Comparison of ENCODE assay signal across 14 cellular contexts in the genomic region with DNA sequence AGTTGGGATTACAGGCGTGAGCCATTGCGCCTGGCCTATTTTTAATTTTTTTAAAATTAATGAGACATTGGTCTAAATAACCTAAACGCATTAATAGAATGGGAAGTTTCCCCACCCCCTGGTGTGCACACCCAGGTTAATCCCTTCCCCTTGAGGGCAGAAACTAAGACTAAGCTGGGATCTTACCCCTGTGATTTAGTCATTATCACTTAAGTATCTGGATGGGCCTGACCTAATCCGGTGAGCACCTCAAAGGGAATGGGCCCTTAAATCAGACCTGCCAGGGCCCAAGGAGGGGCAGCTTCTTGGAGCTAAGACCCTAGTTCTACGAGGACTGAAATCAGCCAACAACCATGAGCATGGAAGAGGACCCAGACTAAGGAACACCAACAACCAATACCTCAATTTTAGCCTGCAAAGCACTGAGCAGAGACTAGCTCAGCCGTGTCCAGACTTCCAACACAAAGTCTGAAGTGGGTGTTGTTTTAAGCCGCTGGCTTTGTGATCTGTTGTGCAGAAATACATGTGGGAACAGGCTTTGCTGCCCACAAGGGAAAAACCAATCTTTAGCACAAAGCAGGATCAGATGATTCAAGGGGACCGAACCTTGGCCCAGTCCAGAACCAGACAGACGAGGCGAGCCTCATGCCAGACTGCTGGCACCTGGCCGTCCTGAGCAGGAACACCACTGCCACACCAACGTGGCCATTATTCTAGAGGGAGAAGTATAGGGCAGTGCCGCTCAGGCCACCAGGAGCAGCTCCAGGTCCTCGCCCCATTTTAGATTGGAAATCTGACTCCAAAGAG. TPM values are rescaled to one million over a fixed set of nuclear protein-coding genes. Genes with fewer than 3 reads are reported as not detected.
DNase-seq lines count a peak whose midpoint lies in the region; ATAC-seq and TF ChIP-seq lines count a peak whose summit lies in the region.
"Had no signal": no experiment of that assay in that cellular context is flagged by ENCODE, and none has a peak within 500 bp of the region (broad histone marks: within the 10 kb centered on the region; RNA-seq: fewer than 3 reads in every experiment).

No MANE protein-coding gene starts in this region.

- H3K9me3 Mint-ChIP-seq in GM23338 (no peaks in the 10 kb centered on the region; the same call in 2 of the 3 replicates), nephron progenitor cell (no peaks in the 10 kb centered on the region)

- TF ChIP-seq CTCF in GM23338 (conservative IDR thresholded peaks at IDR 0.05; ENCODE audit: low read depth in 2 of 2) (no peak), Panc1 (IDR thresholded peaks at IDR 0.05) (no peak), nephron progenitor cell (IDR thresholded peaks at IDR 0.05) (no peak), gastroesophageal sphincter (IDR thresholded peaks at IDR 0.05) (no peak)

- peaks cover 25% of the 10 kb centered on the region for H3K79me2 ChIP-seq in GM23338 (replicated peaks; ENCODE audit: insufficient read depth)

- H4K20me1 ChIP-seq in GM23338 (replicated peaks; ENCODE audit: insufficient read depth): peaks cover 42% of the 10 kb centered on the region

- in situ Hi-C loops in Panc1 (cut with HindIII; ENCODE audit: low pct_unique_long_range_greater_than_20kb, low sequenced_read_pairs): no loop called here

- POLR2A ChIA-PET in Panc1 (lab: Charles Lee): no interaction called here

- H3K9me2 ChIP-seq in GM23338 (ENCODE audit: insufficient read depth): no peaks in the 10 kb centered on the region

- peaks cover 55% of the 10 kb centered on the region for H3F3A ChIP-seq in GM23338 (replicated peaks; ENCODE audit: low read depth)

- H3K27ac Mint-ChIP-seq in GM23338 (no peak overlapping the region), nephron progenitor cell (peak overlapping the region; percentile 93)

- H3K4me1 Mint-ChIP-seq in GM23338 (peaks cover 15% of the 10 kb centered on the region), nephron progenitor cell (peaks cover 28% of the 10 kb centered on the region)

- H3K27ac ChIP-seq in GM23338 (ENCODE audit: low read depth): peak overlapping the region; percentile 89
- no peak overlapping the region; the same call in 1 of the 2 replicates for H3K27ac ChIP-seq in Panc1 (ENCODE audit: low read length)
- H3K27ac ChIP-seq in gastroesophageal sphincter: no peak overlapping the region
- H3K27ac ChIP-seq: spleen had no signal

- H3K4me3 Mint-ChIP-seq in GM23338: no peak overlapping the region; the same call in 2 of the 3 replicates
- peak overlapping the region; percentile 15 for H3K4me3 Mint-ChIP-seq in nephron progenitor cell

- H3K4me2 ChIP-seq in GM23338: no peak overlapping the region

- BruUV-seq in Panc1 (replicated peaks; lab: Mats Ljungman, UMichigan): no TSS peak

- no peak for TF ChIP-seq POLR2A in gastroesophageal sphincter (IDR thresholded peaks at IDR 0.05)

- peaks cover 11% of the 10 kb centered on the region for H3K4me1 ChIP-seq in GM23338 (ENCODE audit: insufficient read depth)
- peaks cover 19% of the 10 kb centered on the region for H3K4me1 ChIP-seq in Panc1 (ENCODE audit: control insufficient read depth, insufficient read depth, low read length)
- peaks cover 0 to 2% (median 0%) of the 10 kb centered on the region in 3 donors for H3K4me1 ChIP-seq in gastroesophageal sphincter

- no peak for TF ChIP-seq EP300 in gastroesophageal sphincter (IDR thresholded peaks at IDR 0.05)

- no peak overlapping the region for H2AFZ ChIP-seq in GM23338

- CTCF ChIA-PET in Panc1 (lab: Charles Lee): no interaction called here

- H3K9me3 ChIP-seq in Panc1 (ENCODE audit: control insufficient read depth, insufficient read depth, low read depth, low read length): no peaks in the 10 kb centered on the region
- no peaks in the 10 kb centered on the region for H3K9me3 ChIP-seq in gastroesophageal sphincter
- H3K9me3 ChIP-seq: spleen had no signal

- H3K36me3 Mint-ChIP-seq in GM23338 (ENCODE audit: low read depth) (peaks cover 50% of the 10 kb centered on the region), nephron progenitor cell (ENCODE audit: low read depth) (peaks cover 48% of the 10 kb centered on the region)

- intact Hi-C loops in Panc1 (cut with micrococcal nuclease; ENCODE audit: unreplicated experiment): no loop called here

- ATAC-seq in GM23338 (peak; percentile 12; the same call in 1 of the 3 replicates), Panc1 (peak; percentile 20), gastroesophageal sphincter (no peak)

- no peaks in the 10 kb centered on the region for H3K27me3 ChIP-seq in GM23338 (ENCODE audit: insufficient read depth)
- no peaks in the 10 kb centered on the region for H3K27me3 ChIP-seq in Panc1 (ENCODE audit: control insufficient read depth, insufficient read depth, low read length)
- no peaks in the 10 kb centered on the region for H3K27me3 ChIP-seq in gastroesophageal sphincter
- H3K27me3 ChIP-seq: spleen had no signal

- H3K4me3 ChIP-seq in GM23338 (no peak overlapping the region), Panc1 (ENCODE audit: low read depth in 2 of 2, low read length in 2 of 2) (no peak overlapping the region), gastroesophageal sphincter (no peak overlapping the region)
- H3K4me3 ChIP-seq: spleen had no signal

- no peak for DNase-seq in GM23338 (ENCODE audit: low spot score)
- no peak for DNase-seq in Panc1 (ENCODE audit: low read depth, low spot score)
- DNase-seq in nephron progenitor cell: no peak
- no peak for DNase-seq in AML-193 (lab: John Stamatoyannopoulos, UW)
- DNase-seq: cerebellar nuclear complex, COR-L47, NCI-H1417 treated with DMSO at 0.1 percent for 48 hours, NCI-H446, occipital lobe, RPMI8226, spleen, T1000 had no signal

- H3K27me3 Mint-ChIP-seq in GM23338 (ENCODE audit: insufficient read depth, low read depth, poor library complexity) (peaks cover 6% of the 10 kb centered on the region), nephron progenitor cell (ENCODE audit: low read depth, poor library complexity) (peaks cover 6% of the 10 kb centered on the region)

- H3K36me3 ChIP-seq in GM23338 (ENCODE audit: insufficient read depth): peaks cover 38% of the 10 kb centered on the region
- peaks cover 21% of the 10 kb centered on the region for H3K36me3 ChIP-seq in Panc1 (ENCODE audit: control insufficient read depth, insufficient read depth, low read length)
- H3K36me3 ChIP-seq in gastroesophageal sphincter: peaks cover 0 to 60% of the 10 kb centered on the region in 2 donors

- WGBS in gastroesophageal sphincter (ENCODE audit: low coverage in 1 of 2), 2 donors: 83 to 85% methylated on average over 3 to 4 of the region's 14 CpGs

TF ChIP-seq in GM23338, 12 proteins besides CTCF, POLR2A, EP300 and RAD21 (continues in another document):
- TF ChIP-seq, protein P1, sequence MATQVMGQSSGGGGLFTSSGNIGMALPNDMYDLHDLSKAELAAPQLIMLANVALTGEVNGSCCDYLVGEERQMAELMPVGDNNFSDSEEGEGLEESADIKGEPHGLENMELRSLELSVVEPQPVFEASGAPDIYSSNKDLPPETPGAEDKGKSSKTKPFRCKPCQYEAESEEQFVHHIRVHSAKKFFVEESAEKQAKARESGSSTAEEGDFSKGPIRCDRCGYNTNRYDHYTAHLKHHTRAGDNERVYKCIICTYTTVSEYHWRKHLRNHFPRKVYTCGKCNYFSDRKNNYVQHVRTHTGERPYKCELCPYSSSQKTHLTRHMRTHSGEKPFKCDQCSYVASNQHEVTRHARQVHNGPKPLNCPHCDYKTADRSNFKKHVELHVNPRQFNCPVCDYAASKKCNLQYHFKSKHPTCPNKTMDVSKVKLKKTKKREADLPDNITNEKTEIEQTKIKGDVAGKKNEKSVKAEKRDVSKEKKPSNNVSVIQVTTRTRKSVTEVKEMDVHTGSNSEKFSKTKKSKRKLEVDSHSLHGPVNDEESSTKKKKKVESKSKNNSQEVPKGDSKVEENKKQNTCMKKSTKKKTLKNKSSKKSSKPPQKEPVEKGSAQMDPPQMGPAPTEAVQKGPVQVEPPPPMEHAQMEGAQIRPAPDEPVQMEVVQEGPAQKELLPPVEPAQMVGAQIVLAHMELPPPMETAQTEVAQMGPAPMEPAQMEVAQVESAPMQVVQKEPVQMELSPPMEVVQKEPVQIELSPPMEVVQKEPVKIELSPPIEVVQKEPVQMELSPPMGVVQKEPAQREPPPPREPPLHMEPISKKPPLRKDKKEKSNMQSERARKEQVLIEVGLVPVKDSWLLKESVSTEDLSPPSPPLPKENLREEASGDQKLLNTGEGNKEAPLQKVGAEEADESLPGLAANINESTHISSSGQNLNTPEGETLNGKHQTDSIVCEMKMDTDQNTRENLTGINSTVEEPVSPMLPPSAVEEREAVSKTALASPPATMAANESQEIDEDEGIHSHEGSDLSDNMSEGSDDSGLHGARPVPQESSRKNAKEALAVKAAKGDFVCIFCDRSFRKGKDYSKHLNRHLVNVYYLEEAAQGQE (IDR thresholded peaks at IDR 0.05; ENCODE audit: unreplicated experiment): no peak

RNA-seq across cellular contexts. Expression of a gene that starts 7.1 kb away (rescaled TPM):
- 363 and 469 TPM in 2 replicates for total RNA-seq in GM23338 (2014; rRNA removed; shearing (Covaris generic))
- polyA plus RNA-seq in GM23338 (2016; fragmentation: Nextera tagmentation; extraction: Ambion mirVana): 523 and 533 TPM in 2 replicates
- total RNA-seq in Panc1 (2021; ENCODE audit: unreplicated experiment) (635 TPM), gastroesophageal sphincter (10 to 100 TPM; 12.6 to 17.7 (median 15.4) TPM)
- 684 TPM for polyA plus RNA-seq in Panc1 (2012; ENCODE audit: insufficient read length)

RNA-seq across cellular contexts. Expression of a gene that starts 14.8 kb away (rescaled TPM):
- total RNA-seq in GM23338 (2014; rRNA removed; shearing (Covaris generic)): 463 and 737 TPM in 2 replicates
- 1,528 and 1,802 TPM in 2 replicates for polyA plus RNA-seq in GM23338 (2016; fragmentation: Nextera tagmentation; extraction: Ambion mirVana)
- total RNA-seq in Panc1 (2021; ENCODE audit: unreplicated experiment): 2,154 TPM
- polyA plus RNA-seq in Panc1 (2012; ENCODE audit: insufficient read length): 3,316 TPM
- 100 to 1,000 TPM; 174 to 282 (median 271) TPM for total RNA-seq in gastroesophageal sphincter

RNA-seq across cellular contexts. Expression of a gene that starts 16.4 kb away (rescaled TPM):
- total RNA-seq in GM23338 (2014; rRNA removed; shearing (Covaris generic)): 4.1 and 7.5 TPM in 2 replicates
- 0.55 and 0.59 TPM in 2 replicates for polyA plus RNA-seq in GM23338 (2016; fragmentation: Nextera tagmentation; extraction: Ambion mirVana)
- total RNA-seq in Panc1 (2021; ENCODE audit: unreplicated experiment) (7.4 TPM), gastroesophageal sphincter (1 to 10 TPM in 2 of 4 donors, not detected in 2; 1.6 to 6.0 TPM)
- polyA plus RNA-seq in Panc1 (2012; ENCODE audit: insufficient read length): 25.3 TPM
- total RNA-seq: occipital lobe had no signal

RNA-seq across cellular contexts. Expression of a gene that starts 23.9 kb away (rescaled TPM):
- total RNA-seq in GM23338 (2014; rRNA removed; shearing (Covaris generic)): not detected in 2 replicates
- 4.2 and 4.8 TPM in 2 replicates for polyA plus RNA-seq in GM23338 (2016; fragmentation: Nextera tagmentation; extraction: Ambion mirVana)
- total RNA-seq in Panc1 (2021; ENCODE audit: unreplicated experiment) (0.74 TPM), gastroesophageal sphincter (not detected)
- polyA plus RNA-seq in Panc1 (2012; ENCODE audit: insufficient read length): not detected
- total RNA-seq: lung microvascular endothelial cell, occipital lobe, spleen had no signal

RNA-seq across cellular contexts. Expression of a gene that starts 30.2 kb away (rescaled TPM):
- 1.1 and 2.2 TPM in 2 replicates for total RNA-seq in GM23338 (2014; rRNA removed; shearing (Covaris generic))
- polyA plus RNA-seq in GM23338 (2016; fragmentation: Nextera tagmentation; extraction: Ambion mirVana): 0.58 and 1.7 TPM in 2 replicates
- total RNA-seq in Panc1 (2021; ENCODE audit: unreplicated experiment) (4.4 TPM), gastroesophageal sphincter (under 1 TPM in 1 of 4 donors, not detected in 3; 0.67 TPM)
- polyA plus RNA-seq in Panc1 (2012; ENCODE audit: insufficient read length): 3.6 TPM
- total RNA-seq: lung microvascular endothelial cell had no signal

Comparison
In these comparisons a context has a peak if more than half of its experiments do, and no peak if none do; other contexts are left out.
1. RNA of a gene that starts 7.1 kb away (total RNA-seq): 635 TPM in Panc1 (single experiment) and 363 to 469 TPM in GM23338; 12.6 to 17.7 TPM in gastroesophageal sphincter; every median in the first group is over 10 times any median in the second.